Comparison of ENCODE assay signal across 1 cellular context in the genomic region with DNA sequence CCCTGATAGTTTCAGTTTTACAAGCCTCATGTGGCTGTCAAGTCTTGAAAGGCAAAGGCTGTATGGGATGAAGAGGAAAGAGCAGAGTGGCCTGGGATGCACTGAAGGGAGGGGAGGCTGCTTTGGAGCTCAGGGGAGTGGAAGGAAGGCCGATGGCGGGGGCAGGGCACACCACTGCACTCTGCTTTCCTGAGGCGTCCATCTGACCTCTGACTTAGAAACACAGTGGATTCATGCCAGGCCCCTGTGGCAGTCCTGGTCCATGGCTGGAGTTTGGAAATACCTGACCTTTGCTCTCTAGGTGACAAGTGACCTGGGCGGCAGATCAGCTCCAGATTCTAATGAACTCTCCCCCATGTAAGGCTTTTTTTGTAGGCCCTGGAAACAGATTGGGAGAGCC.
TF ChIP-seq lines count a peak whose summit lies in the region.

No MANE protein-coding gene starts in this region.

TF ChIP-seq in HepG2, 621 proteins besides CTCF, POLR2A, EP300 and RAD21 (continued from another document and continues in another):
- TF ChIP-seq, protein P1, sequence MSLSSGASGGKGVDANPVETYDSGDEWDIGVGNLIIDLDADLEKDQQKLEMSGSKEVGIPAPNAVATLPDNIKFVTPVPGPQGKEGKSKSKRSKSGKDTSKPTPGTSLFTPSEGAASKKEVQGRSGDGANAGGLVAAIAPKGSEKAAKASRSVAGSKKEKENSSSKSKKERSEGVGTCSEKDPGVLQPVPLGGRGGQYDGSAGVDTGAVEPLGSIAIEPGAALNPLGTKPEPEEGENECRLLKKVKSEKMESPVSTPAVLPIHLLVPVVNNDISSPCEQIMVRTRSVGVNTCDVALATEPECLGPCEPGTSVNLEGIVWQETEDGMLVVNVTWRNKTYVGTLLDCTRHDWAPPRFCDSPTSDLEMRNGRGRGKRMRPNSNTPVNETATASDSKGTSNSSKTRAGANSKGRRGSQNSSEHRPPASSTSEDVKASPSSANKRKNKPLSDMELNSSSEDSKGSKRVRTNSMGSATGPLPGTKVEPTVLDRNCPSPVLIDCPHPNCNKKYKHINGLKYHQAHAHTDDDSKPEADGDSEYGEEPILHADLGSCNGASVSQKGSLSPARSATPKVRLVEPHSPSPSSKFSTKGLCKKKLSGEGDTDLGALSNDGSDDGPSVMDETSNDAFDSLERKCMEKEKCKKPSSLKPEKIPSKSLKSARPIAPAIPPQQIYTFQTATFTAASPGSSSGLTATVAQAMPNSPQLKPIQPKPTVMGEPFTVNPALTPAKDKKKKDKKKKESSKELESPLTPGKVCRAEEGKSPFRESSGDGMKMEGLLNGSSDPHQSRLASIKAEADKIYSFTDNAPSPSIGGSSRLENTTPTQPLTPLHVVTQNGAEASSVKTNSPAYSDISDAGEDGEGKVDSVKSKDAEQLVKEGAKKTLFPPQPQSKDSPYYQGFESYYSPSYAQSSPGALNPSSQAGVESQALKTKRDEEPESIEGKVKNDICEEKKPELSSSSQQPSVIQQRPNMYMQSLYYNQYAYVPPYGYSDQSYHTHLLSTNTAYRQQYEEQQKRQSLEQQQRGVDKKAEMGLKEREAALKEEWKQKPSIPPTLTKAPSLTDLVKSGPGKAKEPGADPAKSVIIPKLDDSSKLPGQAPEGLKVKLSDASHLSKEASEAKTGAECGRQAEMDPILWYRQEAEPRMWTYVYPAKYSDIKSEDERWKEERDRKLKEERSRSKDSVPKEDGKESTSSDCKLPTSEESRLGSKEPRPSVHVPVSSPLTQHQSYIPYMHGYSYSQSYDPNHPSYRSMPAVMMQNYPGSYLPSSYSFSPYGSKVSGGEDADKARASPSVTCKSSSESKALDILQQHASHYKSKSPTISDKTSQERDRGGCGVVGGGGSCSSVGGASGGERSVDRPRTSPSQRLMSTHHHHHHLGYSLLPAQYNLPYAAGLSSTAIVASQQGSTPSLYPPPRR (CRISPR knock-in tag; IDR thresholded peaks at IDR 0.05; ENCODE audit: borderline replicate concordance) = peak; percentile 60; the same call in 1 of the 2 replicates
- TF ChIP-seq THYN1 (CRISPR knock-in tag; IDR thresholded peaks at IDR 0.05; ENCODE audit: borderline replicate concordance, low read depth) (no peak), ZNF850 (CRISPR knock-in tag; conservative IDR thresholded peaks at IDR 0.05) (no peak), PCBP2 (optimal IDR thresholded peaks at IDR 0.05; ENCODE audit: low read depth, low read length, poor library complexity, severe bottlenecking) (no peak), ZNF768 (CRISPR knock-in tag; IDR thresholded peaks at IDR 0.05) (no peak), SP4 (CRISPR knock-in tag; IDR thresholded peaks at IDR 0.05) (0 out of 2 replicates have a peak, but pooled peaks have one; percentile 40), GZF1 (CRISPR knock-in tag; IDR thresholded peaks at IDR 0.05) (no peak), ZNF83 (CRISPR knock-in tag; IDR thresholded peaks at IDR 0.05; ENCODE audit: borderline replicate concordance) (no peak), ZNF333 (CRISPR knock-in tag; IDR thresholded peaks at IDR 0.05; ENCODE audit: borderline replicate concordance) (no peak), ZFYVE20 (CRISPR knock-in tag; IDR thresholded peaks at IDR 0.05; ENCODE audit: borderline replicate concordance, low read depth) (no peak), NFIC (IDR thresholded peaks at IDR 0.05; ENCODE audit: low read length) (no peak), ZNF205 (CRISPR knock-in tag; IDR thresholded peaks at IDR 0.05) (no peak), EHMT2 (IDR thresholded peaks at IDR 0.05; ENCODE audit: borderline replicate concordance, low read depth, low read length) (no peak), ZBTB20 (CRISPR knock-in tag; IDR thresholded peaks at IDR 0.05; ENCODE audit: borderline replicate concordance, low read depth) (no peak; the same call in 1 of the 2 replicates), GFI1 (CRISPR knock-in tag; IDR thresholded peaks at IDR 0.05; ENCODE audit: borderline replicate concordance) (no peak), ZNF792 (CRISPR knock-in tag; IDR thresholded peaks at IDR 0.05) (no peak), XBP1 (CRISPR knock-in tag; IDR thresholded peaks at IDR 0.05) (no peak), HNF4G (IDR thresholded peaks at IDR 0.05; ENCODE audit: borderline replicate concordance, low read depth, low read length) (peak; percentile 96), HNF4G (CRISPR knock-in tag; IDR thresholded peaks at IDR 0.05; ENCODE audit: borderline replicate concordance, low read depth) (peak; percentile 94; the same call in 1 of the 2 replicates), NRL (CRISPR knock-in tag; IDR thresholded peaks at IDR 0.05; ENCODE audit: borderline replicate concordance) (no peak), BRD4 (CRISPR knock-in tag; IDR thresholded peaks at IDR 0.05) (peak; percentile 33; the same call in 1 of the 2 replicates), CCAR2 (optimal IDR thresholded peaks at IDR 0.05; ENCODE audit: low read depth, low read length) (no peak), RCOR2 (CRISPR knock-in tag; IDR thresholded peaks at IDR 0.05) (peak; percentile 34; the same call in 1 of the 2 replicates), SIN3B (IDR thresholded peaks at IDR 0.05; ENCODE audit: low read length) (no peak), CBX2 (IDR thresholded peaks at IDR 0.05; ENCODE audit: low read depth, low read length) (no peak), CBX2 (CRISPR knock-in tag; IDR thresholded peaks at IDR 0.05; ENCODE audit: low read depth) (no peak), HNRNPUL1 (IDR thresholded peaks at IDR 0.05; ENCODE audit: low read depth, low read length) (no peak), PLRG1 (conservative IDR thresholded peaks at IDR 0.05) (no peak)
- TF ChIP-seq, protein P2, sequence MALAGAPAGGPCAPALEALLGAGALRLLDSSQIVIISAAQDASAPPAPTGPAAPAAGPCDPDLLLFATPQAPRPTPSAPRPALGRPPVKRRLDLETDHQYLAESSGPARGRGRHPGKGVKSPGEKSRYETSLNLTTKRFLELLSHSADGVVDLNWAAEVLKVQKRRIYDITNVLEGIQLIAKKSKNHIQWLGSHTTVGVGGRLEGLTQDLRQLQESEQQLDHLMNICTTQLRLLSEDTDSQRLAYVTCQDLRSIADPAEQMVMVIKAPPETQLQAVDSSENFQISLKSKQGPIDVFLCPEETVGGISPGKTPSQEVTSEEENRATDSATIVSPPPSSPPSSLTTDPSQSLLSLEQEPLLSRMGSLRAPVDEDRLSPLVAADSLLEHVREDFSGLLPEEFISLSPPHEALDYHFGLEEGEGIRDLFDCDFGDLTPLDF (CRISPR knock-in tag; IDR thresholded peaks at IDR 0.05) = no peak
- TF ChIP-seq, protein P3, sequence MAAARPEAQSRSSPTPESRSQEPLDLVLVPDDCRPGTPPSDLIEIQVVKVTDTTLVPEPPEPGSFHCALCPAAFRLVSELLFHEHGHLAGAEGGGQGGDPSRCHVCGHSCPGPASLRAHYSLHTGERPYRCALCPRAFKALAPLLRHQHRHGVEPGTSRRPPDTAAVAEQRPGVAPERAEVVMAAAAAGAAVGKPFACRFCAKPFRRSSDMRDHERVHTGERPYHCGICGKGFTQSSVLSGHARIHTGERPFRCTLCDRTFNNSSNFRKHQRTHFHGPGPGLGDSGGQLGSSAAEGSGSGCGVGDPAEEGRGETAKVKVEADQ (CRISPR knock-in tag; IDR thresholded peaks at IDR 0.05; ENCODE audit: borderline replicate concordance) = no peak
- TF ChIP-seq, protein P4, sequence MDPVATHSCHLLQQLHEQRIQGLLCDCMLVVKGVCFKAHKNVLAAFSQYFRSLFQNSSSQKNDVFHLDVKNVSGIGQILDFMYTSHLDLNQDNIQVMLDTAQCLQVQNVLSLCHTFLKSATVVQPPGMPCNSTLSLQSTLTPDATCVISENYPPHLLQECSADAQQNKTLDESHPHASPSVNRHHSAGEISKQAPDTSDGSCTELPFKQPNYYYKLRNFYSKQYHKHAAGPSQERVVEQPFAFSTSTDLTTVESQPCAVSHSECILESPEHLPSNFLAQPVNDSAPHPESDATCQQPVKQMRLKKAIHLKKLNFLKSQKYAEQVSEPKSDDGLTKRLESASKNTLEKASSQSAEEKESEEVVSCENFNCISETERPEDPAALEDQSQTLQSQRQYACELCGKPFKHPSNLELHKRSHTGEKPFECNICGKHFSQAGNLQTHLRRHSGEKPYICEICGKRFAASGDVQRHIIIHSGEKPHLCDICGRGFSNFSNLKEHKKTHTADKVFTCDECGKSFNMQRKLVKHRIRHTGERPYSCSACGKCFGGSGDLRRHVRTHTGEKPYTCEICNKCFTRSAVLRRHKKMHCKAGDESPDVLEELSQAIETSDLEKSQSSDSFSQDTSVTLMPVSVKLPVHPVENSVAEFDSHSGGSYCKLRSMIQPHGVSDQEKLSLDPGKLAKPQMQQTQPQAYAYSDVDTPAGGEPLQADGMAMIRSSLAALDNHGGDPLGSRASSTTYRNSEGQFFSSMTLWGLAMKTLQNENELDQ (CRISPR knock-in tag; IDR thresholded peaks at IDR 0.05; ENCODE audit: borderline replicate concordance) = no peak
- TF ChIP-seq, protein P5, sequence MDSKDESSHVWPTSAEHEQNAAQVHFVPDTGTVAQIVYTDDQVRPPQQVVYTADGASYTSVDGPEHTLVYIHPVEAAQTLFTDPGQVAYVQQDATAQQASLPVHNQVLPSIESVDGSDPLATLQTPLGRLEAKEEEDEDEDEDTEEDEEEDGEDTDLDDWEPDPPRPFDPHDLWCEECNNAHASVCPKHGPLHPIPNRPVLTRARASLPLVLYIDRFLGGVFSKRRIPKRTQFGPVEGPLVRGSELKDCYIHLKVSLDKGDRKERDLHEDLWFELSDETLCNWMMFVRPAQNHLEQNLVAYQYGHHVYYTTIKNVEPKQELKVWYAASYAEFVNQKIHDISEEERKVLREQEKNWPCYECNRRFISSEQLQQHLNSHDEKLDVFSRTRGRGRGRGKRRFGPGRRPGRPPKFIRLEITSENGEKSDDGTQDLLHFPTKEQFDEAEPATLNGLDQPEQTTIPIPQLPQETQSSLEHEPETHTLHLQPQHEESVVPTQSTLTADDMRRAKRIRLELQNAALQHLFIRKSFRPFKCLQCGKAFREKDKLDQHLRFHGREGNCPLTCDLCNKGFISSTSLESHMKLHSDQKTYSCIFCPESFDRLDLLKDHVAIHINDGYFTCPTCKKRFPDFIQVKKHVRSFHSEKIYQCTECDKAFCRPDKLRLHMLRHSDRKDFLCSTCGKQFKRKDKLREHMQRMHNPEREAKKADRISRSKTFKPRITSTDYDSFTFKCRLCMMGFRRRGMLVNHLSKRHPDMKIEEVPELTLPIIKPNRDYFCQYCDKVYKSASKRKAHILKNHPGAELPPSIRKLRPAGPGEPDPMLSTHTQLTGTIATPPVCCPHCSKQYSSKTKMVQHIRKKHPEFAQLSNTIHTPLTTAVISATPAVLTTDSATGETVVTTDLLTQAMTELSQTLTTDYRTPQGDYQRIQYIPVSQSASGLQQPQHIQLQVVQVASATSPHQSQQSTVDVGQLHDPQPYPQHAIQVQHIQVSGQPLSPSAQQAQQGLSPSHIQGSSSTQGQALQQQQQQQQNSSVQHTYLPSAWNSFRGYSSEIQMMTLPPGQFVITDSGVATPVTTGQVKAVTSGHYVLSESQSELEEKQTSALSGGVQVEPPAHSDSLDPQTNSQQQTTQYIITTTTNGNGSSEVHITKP (CRISPR knock-in tag; IDR thresholded peaks at IDR 0.05; ENCODE audit: low read depth) = 0 out of 2 replicates have a peak, but pooled peaks have one; percentile 49
- TF ChIP-seq, protein P6, sequence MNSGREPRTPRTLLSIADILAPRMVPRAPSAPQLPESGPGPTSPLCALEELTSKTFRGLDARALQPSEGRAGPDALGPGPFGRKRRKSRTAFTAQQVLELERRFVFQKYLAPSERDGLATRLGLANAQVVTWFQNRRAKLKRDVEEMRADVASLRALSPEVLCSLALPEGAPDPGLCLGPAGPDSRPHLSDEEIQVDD (CRISPR knock-in tag; IDR thresholded peaks at IDR 0.05; ENCODE audit: borderline replicate concordance) = no peak
- TF ChIP-seq, protein P7, sequence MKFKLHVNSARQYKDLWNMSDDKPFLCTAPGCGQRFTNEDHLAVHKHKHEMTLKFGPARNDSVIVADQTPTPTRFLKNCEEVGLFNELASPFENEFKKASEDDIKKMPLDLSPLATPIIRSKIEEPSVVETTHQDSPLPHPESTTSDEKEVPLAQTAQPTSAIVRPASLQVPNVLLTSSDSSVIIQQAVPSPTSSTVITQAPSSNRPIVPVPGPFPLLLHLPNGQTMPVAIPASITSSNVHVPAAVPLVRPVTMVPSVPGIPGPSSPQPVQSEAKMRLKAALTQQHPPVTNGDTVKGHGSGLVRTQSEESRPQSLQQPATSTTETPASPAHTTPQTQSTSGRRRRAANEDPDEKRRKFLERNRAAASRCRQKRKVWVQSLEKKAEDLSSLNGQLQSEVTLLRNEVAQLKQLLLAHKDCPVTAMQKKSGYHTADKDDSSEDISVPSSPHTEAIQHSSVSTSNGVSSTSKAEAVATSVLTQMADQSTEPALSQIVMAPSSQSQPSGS (CRISPR knock-in tag; IDR thresholded peaks at IDR 0.05) = 0 out of 2 replicates have a peak, but pooled peaks have one; percentile 24
- TF ChIP-seq, protein P8, sequence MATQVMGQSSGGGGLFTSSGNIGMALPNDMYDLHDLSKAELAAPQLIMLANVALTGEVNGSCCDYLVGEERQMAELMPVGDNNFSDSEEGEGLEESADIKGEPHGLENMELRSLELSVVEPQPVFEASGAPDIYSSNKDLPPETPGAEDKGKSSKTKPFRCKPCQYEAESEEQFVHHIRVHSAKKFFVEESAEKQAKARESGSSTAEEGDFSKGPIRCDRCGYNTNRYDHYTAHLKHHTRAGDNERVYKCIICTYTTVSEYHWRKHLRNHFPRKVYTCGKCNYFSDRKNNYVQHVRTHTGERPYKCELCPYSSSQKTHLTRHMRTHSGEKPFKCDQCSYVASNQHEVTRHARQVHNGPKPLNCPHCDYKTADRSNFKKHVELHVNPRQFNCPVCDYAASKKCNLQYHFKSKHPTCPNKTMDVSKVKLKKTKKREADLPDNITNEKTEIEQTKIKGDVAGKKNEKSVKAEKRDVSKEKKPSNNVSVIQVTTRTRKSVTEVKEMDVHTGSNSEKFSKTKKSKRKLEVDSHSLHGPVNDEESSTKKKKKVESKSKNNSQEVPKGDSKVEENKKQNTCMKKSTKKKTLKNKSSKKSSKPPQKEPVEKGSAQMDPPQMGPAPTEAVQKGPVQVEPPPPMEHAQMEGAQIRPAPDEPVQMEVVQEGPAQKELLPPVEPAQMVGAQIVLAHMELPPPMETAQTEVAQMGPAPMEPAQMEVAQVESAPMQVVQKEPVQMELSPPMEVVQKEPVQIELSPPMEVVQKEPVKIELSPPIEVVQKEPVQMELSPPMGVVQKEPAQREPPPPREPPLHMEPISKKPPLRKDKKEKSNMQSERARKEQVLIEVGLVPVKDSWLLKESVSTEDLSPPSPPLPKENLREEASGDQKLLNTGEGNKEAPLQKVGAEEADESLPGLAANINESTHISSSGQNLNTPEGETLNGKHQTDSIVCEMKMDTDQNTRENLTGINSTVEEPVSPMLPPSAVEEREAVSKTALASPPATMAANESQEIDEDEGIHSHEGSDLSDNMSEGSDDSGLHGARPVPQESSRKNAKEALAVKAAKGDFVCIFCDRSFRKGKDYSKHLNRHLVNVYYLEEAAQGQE (IDR thresholded peaks at IDR 0.05; ENCODE audit: borderline replicate concordance in 1 of 2, low read depth in 1 of 2, low read length in 2 of 2) = no peak
